Comparison of ENCODE assay signal across 8 cellular contexts in genomic region chr10:126749030-126749655, GRCh38.
A peak's percentile ranks its signal among the peaks of the same experiment; 100 is the strongest.
DNase-seq lines count a peak whose midpoint lies in the region; ATAC-seq, FAIRE-seq and TF ChIP-seq lines count a peak whose summit lies in the region.

No MANE protein-coding gene starts in this region.

- FAIRE-seq in K562 (lab: Jason Lieb, UNC) (no peak), small intestine (lab: Jason Lieb, UNC) (no peak)

- no peak overlapping the region for H3K4me2 ChIP-seq in K562 (ENCODE audit: insufficient read depth, low read length)

- H3K36me3 ChIP-seq in K562 (ENCODE audit: control insufficient read depth, insufficient read depth, low read length) (no peaks in the 10 kb centered on the region), small intestine (ENCODE audit: control insufficient read depth in 2 of 2, insufficient read depth in 2 of 2, low read length in 2 of 2) (no peaks in the 10 kb centered on the region)

- TF ChIP-seq EP300 in K562 (IDR thresholded peaks at IDR 0.05; ENCODE audit: low read length): no peak

- TF ChIP-seq RAD21 in K562 (CRISPR knock-in tag; conservative IDR thresholded peaks at IDR 0.05 in 1 of 2, IDR thresholded peaks at IDR 0.05 in 1 of 2): peak; percentile 8 to 53; a peak in 2 of 4 replicates

- H3K4me3 ChIP-seq in K562 (no peak overlapping the region), small intestine (ENCODE audit: low read depth in 1 of 2, low read length in 2 of 2) (no peak overlapping the region)

- H3K79me2 ChIP-seq in K562 (ENCODE audit: control insufficient read depth, insufficient read depth, low read length): no peaks in the 10 kb centered on the region

- no peak overlapping the region for H3K9ac ChIP-seq in K562 (ENCODE audit: insufficient read depth in 1 of 2, low read depth in 2 of 2, low read length in 2 of 2)

- intact Hi-C loops in K562 (cut with micrococcal nuclease): loop anchor here (10.0 kb wide), 2 partner anchors 584 to 764 kb away; no protein-coding TSS in a partner anchor

- in situ Hi-C loops in KBM-7 (cut with MboI; ENCODE audit: low pct_unique_long_range_greater_than_20kb, low sequenced_read_pairs) (no loop called here), K562 (cut with MboI) (no loop called here)

- no peak overlapping the region for H3K27ac ChIP-seq in K562 (ENCODE audit: extremely low read depth, low read depth, low read length)
- no peak overlapping the region for H3K27ac ChIP-seq in small intestine (ENCODE audit: low read depth in 1 of 2, low read length in 1 of 2)

- H3K9me1 ChIP-seq in K562 (ENCODE audit: control insufficient read depth, insufficient read depth, low read length): no peaks in the 10 kb centered on the region

- 10% methylated on average over 4 of the region's 5 CpGs for WGBS in K562 (ENCODE audit: insufficient coverage, low coverage, missing lambda C conversion rate)
- WGBS in small intestine, 3 donors: 14 to 50% (median 33%) methylated on average over 5 of the region's 5 CpGs

- peak; percentile 75 for ATAC-seq in GM18867 (IDR thresholded peaks at IDR 0.05; ENCODE audit: unreplicated experiment)
- peak; percentile 81 for ATAC-seq in K562
- ATAC-seq in HG03457 (IDR thresholded peaks at IDR 0.05; ENCODE audit: unreplicated experiment): no peak

- no peak overlapping the region for H2AFZ ChIP-seq in K562 (ENCODE audit: low read depth, low read length)

- BruUV-seq in K562 (replicated peaks; lab: Mats Ljungman, UMichigan): no TSS peak

- CTCF ChIA-PET in K562 (lab: Yijun Ruan, JAX; ENCODE audit: low intra/inter-chr PET ratio): no interaction called here

- H4K20me1 ChIP-seq in K562 (replicated peaks; ENCODE audit: control insufficient read depth, insufficient read depth, low read length): no peaks in the 10 kb centered on the region; the same call in 1 of the 2 replicates

- no peaks in the 10 kb centered on the region for H3K4me1 ChIP-seq in K562 (replicated peaks in 1 of 2; ENCODE audit: control insufficient read depth in 2 of 2, insufficient read depth in 2 of 2, low read length in 2 of 2)
- no peaks in the 10 kb centered on the region for H3K4me1 ChIP-seq in small intestine (ENCODE audit: control insufficient read depth in 2 of 2, insufficient read depth in 1 of 2, low read depth in 1 of 2, low read length in 1 of 2)

- TF ChIP-seq CTCF in AG09319 (IDR thresholded peaks at IDR 0.05; ENCODE audit: low read depth, low read length): peak; percentile 91
- TF ChIP-seq CTCF in K562 (IDR thresholded peaks at IDR 0.05 in 2 of 3, conservative IDR thresholded peaks at IDR 0.05 in 1 of 3; ENCODE audit: insufficient read depth in 2 of 3, low read depth in 1 of 3, low read length in 3 of 3): peak; percentile 26 to 53 (median 50); a peak in 4 of 6 replicates

- TF ChIP-seq POLR2A in K562 (conservative IDR thresholded peaks at IDR 0.05): no peak

- POLR2A ChIA-PET in K562 (lab: Yijun Ruan, JAX): no interaction called here

- H3K27me3 ChIP-seq in K562 (ENCODE audit: control insufficient read depth in 2 of 2, insufficient read depth in 2 of 2, low read length in 2 of 2) (no peaks in the 10 kb centered on the region), small intestine (ENCODE audit: control insufficient read depth in 2 of 2, insufficient read depth in 2 of 2, low read length in 2 of 2) (no peaks in the 10 kb centered on the region)

- H3K9me3 ChIP-seq in K562 (replicated peaks; ENCODE audit: control insufficient read depth, insufficient read depth, low read depth, low read length) (no peaks in the 10 kb centered on the region), small intestine (ENCODE audit: control insufficient read depth, low read depth) (no peaks in the 10 kb centered on the region)

- DNase-seq in AG09319 (ENCODE audit: extremely low read depth, low read depth): peak; percentile 52
- DNase-seq in KBM-7: peak; percentile 77
- DNase-seq in T-helper 2 cell: peak in 4 of 5 experiments; percentile 7 to 59 (median 30)
- peak; percentile 17 to 53 (median 24) for DNase-seq in K562 (ENCODE audit: extremely low read depth in 1 of 4, low spot score in 3 of 4)
- DNase-seq in iPS DF 4.7 (ENCODE audit: extremely low read depth, low spot score): peak; percentile 75
- peak; percentile 67 for DNase-seq in small intestine

TF ChIP-seq in K562, 482 proteins besides CTCF, POLR2A, EP300 and RAD21:
- TF ChIP-seq SMC3 (conservative IDR thresholded peaks at IDR 0.05; ENCODE audit: insufficient read depth, low read depth, low read length) (peak; percentile 34; the same call in 1 of the 2 replicates), FOSL1 (tag; conservative IDR thresholded peaks at IDR 0.05) (no peak)

Comparison
In these comparisons a context has a peak if more than half of its experiments do, and no peak if none do; other contexts are left out.
1. DNase-seq: peak in every context shown above with its lines; median percentile 77 in KBM-7; 75 in iPS DF 4.7; 67 in small intestine; 52 in AG09319; 30 in T-helper 2 cell; 24 in K562.